1 cellular context compared by ENCODE assay signal in the genomic region with DNA sequence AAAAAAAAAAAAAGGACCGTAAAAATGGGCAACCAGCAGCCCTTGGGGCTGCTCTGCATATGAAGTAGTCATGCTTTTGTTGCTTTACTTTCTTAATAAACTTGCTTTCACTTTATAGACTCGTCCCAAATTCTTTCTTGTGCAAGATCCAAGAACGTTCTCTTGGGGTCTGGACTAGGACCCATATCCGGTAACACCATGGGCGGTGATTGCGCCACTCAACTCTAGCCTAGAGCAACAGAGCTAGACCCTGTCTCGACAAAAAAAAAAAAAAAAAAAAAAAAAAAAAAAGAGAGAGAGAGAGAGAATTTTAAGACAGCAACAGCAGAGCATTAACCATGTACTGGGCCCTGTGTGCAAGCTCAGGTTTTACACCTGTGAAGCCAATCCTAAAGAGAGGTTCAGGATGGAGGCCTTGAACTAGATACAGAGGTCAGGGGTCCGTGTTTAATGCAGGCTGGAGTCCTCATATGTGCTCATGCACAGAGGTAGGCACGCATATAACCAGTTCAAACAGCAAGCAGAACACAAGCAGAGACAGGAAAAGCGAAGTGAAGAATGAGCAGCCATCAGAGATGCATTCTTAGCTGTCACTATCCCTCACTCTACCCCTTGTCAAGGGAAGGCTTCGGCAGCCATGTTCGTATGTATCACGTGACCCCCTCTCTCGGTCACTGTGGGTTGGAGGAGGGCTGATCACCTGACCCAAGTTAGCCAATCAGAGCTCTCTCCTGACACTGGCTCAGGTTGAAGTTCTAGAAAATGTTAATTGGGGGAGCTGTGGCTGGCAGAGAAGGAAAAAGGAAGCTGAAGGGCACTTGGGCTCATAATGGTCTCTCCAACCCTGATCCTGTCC.
TF ChIP-seq lines count a peak whose summit lies in the region.

No MANE protein-coding gene starts in this region.

TF ChIP-seq in HepG2, 621 proteins besides CTCF, POLR2A, EP300 and RAD21 (continues in another document):
- TF ChIP-seq, protein P1, sequence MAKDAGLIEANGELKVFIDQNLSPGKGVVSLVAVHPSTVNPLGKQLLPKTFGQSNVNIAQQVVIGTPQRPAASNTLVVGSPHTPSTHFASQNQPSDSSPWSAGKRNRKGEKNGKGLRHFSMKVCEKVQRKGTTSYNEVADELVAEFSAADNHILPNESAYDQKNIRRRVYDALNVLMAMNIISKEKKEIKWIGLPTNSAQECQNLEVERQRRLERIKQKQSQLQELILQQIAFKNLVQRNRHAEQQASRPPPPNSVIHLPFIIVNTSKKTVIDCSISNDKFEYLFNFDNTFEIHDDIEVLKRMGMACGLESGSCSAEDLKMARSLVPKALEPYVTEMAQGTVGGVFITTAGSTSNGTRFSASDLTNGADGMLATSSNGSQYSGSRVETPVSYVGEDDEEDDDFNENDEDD (CRISPR knock-in tag; IDR thresholded peaks at IDR 0.05; ENCODE audit: borderline replicate concordance): no peak
- TF ChIP-seq ZNF574 (CRISPR knock-in tag; IDR thresholded peaks at IDR 0.05) (no peak), ZMYM4 (CRISPR knock-in tag; IDR thresholded peaks at IDR 0.05) (peak; percentile 48; the same call in 1 of the 2 replicates), ZNF782 (CRISPR knock-in tag; IDR thresholded peaks at IDR 0.05; ENCODE audit: borderline replicate concordance) (no peak), GTF3A (CRISPR knock-in tag; conservative IDR thresholded peaks at IDR 0.05) (no peak), ZNF10 (CRISPR knock-in tag; IDR thresholded peaks at IDR 0.05; ENCODE audit: borderline replicate concordance, low read depth) (no peak), ATM (IDR thresholded peaks at IDR 0.05; ENCODE audit: borderline replicate concordance) (no peak), YY1 (IDR thresholded peaks at IDR 0.05; ENCODE audit: insufficient read depth, insufficient replicate concordance, low read depth, low read length) (peak; percentile 72), EHMT2 (IDR thresholded peaks at IDR 0.05; ENCODE audit: borderline replicate concordance, low read depth, low read length) (peak; percentile 73; the same call in 1 of the 2 replicates), ZNF746 (CRISPR knock-in tag; IDR thresholded peaks at IDR 0.05) (no peak), ZMYM2 (CRISPR knock-in tag; IDR thresholded peaks at IDR 0.05) (no peak), ATRX (CRISPR knock-in tag; IDR thresholded peaks at IDR 0.05; ENCODE audit: borderline replicate concordance) (no peak), RFXANK (CRISPR knock-in tag; IDR thresholded peaks at IDR 0.05) (no peak), POGZ (CRISPR knock-in tag; IDR thresholded peaks at IDR 0.05) (no peak), GATAD2A (CRISPR knock-in tag; IDR thresholded peaks at IDR 0.05) (no peak), HOXA3 (CRISPR knock-in tag; IDR thresholded peaks at IDR 0.05) (no peak), ZBTB40 (IDR thresholded peaks at IDR 0.05) (no peak), ZBTB40 (CRISPR knock-in tag; IDR thresholded peaks at IDR 0.05) (no peak), PHF20 (CRISPR knock-in tag; IDR thresholded peaks at IDR 0.05) (peak; percentile 53), ISL2 (CRISPR knock-in tag; IDR thresholded peaks at IDR 0.05) (no peak), ZKSCAN5 (CRISPR knock-in tag; IDR thresholded peaks at IDR 0.05) (no peak), LCORL (IDR thresholded peaks at IDR 0.05) (peak; percentile 54; the same call in 1 of the 2 replicates), LCORL (CRISPR knock-in tag; IDR thresholded peaks at IDR 0.05) (no peak), GPBP1L1 (CRISPR knock-in tag; IDR thresholded peaks at IDR 0.05) (no peak), CEBPB (IDR thresholded peaks at IDR 0.05; ENCODE audit: borderline replicate concordance, low read depth, low read length) (0 out of 2 replicates have a peak, but pooled peaks have one; percentile 8), GATAD1 (CRISPR knock-in tag; IDR thresholded peaks at IDR 0.05) (peak; percentile 47; the same call in 1 of the 2 replicates), IKZF1 (IDR thresholded peaks at IDR 0.05) (no peak), ZSCAN31 (CRISPR knock-in tag; IDR thresholded peaks at IDR 0.05; ENCODE audit: low read depth) (no peak), NCOA2 (CRISPR knock-in tag; IDR thresholded peaks at IDR 0.05) (no peak), ZNF792 (CRISPR knock-in tag; IDR thresholded peaks at IDR 0.05) (no peak), HOXA5 (CRISPR knock-in tag; IDR thresholded peaks at IDR 0.05) (no peak), HNRNPH1 (optimal IDR thresholded peaks at IDR 0.05; ENCODE audit: low read depth, low read length) (no peak), PAWR (CRISPR knock-in tag; IDR thresholded peaks at IDR 0.05; ENCODE audit: borderline replicate concordance) (no peak), SRSF1 (optimal IDR thresholded peaks at IDR 0.05; ENCODE audit: low read depth, low read length) (no peak), ZNF747 (CRISPR knock-in tag; IDR thresholded peaks at IDR 0.05; ENCODE audit: borderline replicate concordance) (no peak), KAT8 (CRISPR knock-in tag; IDR thresholded peaks at IDR 0.05) (peak; percentile 51; the same call in 1 of the 2 replicates), ZNF780A (CRISPR knock-in tag; IDR thresholded peaks at IDR 0.05) (no peak), RAD51 (IDR thresholded peaks at IDR 0.05; ENCODE audit: borderline replicate concordance) (peak; percentile 92), NFYB (CRISPR knock-in tag; IDR thresholded peaks at IDR 0.05) (peak; percentile 75), FOSL1 (CRISPR knock-in tag; IDR thresholded peaks at IDR 0.05; ENCODE audit: borderline replicate concordance) (no peak), ZBTB1 (CRISPR knock-in tag; IDR thresholded peaks at IDR 0.05; ENCODE audit: borderline replicate concordance) (no peak), ZNF124 (CRISPR knock-in tag; IDR thresholded peaks at IDR 0.05) (no peak), HOXA7 (CRISPR knock-in tag; IDR thresholded peaks at IDR 0.05) (no peak), ZNF709 (CRISPR knock-in tag; IDR thresholded peaks at IDR 0.05) (no peak)
- TF ChIP-seq, protein P2, sequence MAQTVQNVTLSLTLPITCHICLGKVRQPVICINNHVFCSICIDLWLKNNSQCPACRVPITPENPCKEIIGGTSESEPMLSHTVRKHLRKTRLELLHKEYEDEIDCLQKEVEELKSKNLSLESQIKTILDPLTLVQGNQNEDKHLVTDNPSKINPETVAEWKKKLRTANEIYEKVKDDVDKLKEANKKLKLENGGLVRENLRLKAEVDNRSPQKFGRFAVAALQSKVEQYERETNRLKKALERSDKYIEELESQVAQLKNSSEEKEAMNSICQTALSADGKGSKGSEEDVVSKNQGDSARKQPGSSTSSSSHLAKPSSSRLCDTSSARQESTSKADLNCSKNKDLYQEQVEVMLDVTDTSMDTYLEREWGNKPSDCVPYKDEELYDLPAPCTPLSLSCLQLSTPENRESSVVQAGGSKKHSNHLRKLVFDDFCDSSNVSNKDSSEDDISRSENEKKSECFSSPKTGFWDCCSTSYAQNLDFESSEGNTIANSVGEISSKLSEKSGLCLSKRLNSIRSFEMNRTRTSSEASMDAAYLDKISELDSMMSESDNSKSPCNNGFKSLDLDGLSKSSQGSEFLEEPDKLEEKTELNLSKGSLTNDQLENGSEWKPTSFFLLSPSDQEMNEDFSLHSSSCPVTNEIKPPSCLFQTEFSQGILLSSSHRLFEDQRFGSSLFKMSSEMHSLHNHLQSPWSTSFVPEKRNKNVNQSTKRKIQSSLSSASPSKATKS (CRISPR knock-in tag; IDR thresholded peaks at IDR 0.05): no peak
- TF ChIP-seq, protein P3, sequence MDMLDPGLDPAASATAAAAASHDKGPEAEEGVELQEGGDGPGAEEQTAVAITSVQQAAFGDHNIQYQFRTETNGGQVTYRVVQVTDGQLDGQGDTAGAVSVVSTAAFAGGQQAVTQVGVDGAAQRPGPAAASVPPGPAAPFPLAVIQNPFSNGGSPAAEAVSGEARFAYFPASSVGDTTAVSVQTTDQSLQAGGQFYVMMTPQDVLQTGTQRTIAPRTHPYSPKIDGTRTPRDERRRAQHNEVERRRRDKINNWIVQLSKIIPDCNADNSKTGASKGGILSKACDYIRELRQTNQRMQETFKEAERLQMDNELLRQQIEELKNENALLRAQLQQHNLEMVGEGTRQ (IDR thresholded peaks at IDR 0.05; ENCODE audit: low read depth, low read length): peak; percentile 94
- TF ChIP-seq, protein P3 (CRISPR knock-in tag; IDR thresholded peaks at IDR 0.05; ENCODE audit: borderline replicate concordance): peak; percentile 77; the same call in 1 of the 2 replicates
